In the genomic region with DNA sequence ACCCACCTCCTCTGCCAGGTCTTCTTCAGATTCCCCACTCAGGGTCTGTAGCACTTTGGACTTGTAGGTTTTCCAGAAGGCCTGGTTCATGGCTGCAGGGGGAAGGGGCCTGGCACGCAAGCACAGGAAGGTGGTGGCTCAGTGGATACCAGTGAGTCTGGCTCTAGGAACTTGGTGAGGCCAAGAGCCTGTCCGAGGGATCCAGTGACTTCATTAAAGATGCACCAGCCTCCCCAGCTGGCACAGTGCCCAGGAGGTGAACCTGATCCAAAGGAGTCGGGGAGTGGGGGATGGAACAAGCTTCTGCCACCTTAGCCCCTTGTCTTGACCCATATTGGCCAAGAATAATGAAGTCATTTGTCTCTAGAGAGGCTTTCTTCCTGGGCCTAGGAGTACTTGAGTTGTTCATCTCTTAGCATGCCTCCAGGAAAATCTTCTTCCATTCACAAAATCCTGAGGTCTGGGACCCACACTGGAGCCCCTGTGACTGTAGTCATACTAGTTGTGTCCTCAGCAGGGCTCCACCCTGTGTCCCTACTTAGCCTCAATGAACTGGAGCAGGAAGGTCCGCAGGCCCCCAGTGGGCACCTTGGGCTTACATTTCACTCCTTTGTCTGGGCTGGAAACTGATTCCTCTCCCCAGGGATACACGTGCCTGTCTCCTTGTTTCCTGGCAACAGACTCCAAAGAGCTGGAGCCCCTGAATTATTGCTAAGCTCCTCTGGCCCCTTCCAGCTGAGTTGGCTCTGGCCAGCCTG, we compare ENCODE assay signal across 8 cellular contexts. TPM values are rescaled to one million over a fixed set of nuclear protein-coding genes. Genes with fewer than 3 reads are reported as not detected.
DNase-seq lines count a peak whose midpoint lies in the region; ATAC-seq and TF ChIP-seq lines count a peak whose summit lies in the region.

Gene C1orf232, minus strand, starts transcription at position 554 of the 758 bp plus-strand sequence. Its CDS starts 464 bp downstream, at position 90.

- WGBS in IMR-90 (ENCODE audit: extremely low coverage in 2 of 2, insufficient read length in 1 of 2), 2 experiments = 70% methylated on average over 2 of the region's 5 CpGs; no CpG with 5 or more reads in 1 of the 2 experiments

- no peak within 1 kb of the TSS for H2BK120ac ChIP-seq in IMR-90 (ENCODE audit: low read depth, low read length)

- ATAC-seq in IMR-90 (ENCODE audit: low read depth) = no peak
- no peak for ATAC-seq in activated CD8-positive, alpha-beta T cell treated with anti-CD3 and anti-CD28 coated beads for 36 hours
- ATAC-seq in stimulated activated naive B cell treated with anti-CD40 and anti-IgM and Interleukin-4, amounts not matched to agents 10 μg/mL and 1 μg/mL and 100 μg/mL, for 72 hours (replicated peaks) = no peak
- ATAC-seq in HG03521 (IDR thresholded peaks at IDR 0.05; ENCODE audit: unreplicated experiment) = no peak

- intact Hi-C loops in IMR-90 (cut with micrococcal nuclease) = loop anchor here (1.0 to 5.0 kb wide), 3 partner anchors 64 to 223 kb away; partner anchors contain the start of gene CEP85
- intact Hi-C loops in activated CD8-positive, alpha-beta T cell treated with anti-CD3 and anti-CD28 coated beads for 36 hours (cut with micrococcal nuclease) = no loop called here

- H4K5ac ChIP-seq in IMR-90 (ENCODE audit: low read depth, low read length) = peak within 1 kb of the TSS; percentile 59; the same call in 1 of the 2 replicates

- BruUV-seq in IMR-90 (replicated peaks; lab: Mats Ljungman, UMichigan) = no TSS peak

- TF ChIP-seq RAD21 in IMR-90 (IDR thresholded peaks at IDR 0.05; ENCODE audit: low read length) = no peak

- no peaks in the 10 kb centered on the region for H3K9me3 Mint-ChIP-seq in activated CD8-positive, alpha-beta T cell treated with anti-CD3 and anti-CD28 coated beads for 36 hours
- H3K9me3 Mint-ChIP-seq in stimulated activated naive B cell treated with anti-CD40 and anti-IgM and Interleukin-4, amounts not matched to agents 10 μg/mL and 1 μg/mL and 100 μg/mL, for 72 hours = no peaks in the 10 kb centered on the region

- H3K9ac ChIP-seq in IMR-90 (ENCODE audit: low read depth, low read length) (peak within 1 kb of the TSS; percentile 89), iPS-18a (ENCODE audit: low read length) (peak within 1 kb of the TSS; percentile 76)

- no peak within 1 kb of the TSS for H2AK5ac ChIP-seq in IMR-90 (ENCODE audit: low read depth, low read length)

- H3K4me1 Mint-ChIP-seq in activated CD8-positive, alpha-beta T cell treated with anti-CD3 and anti-CD28 coated beads for 36 hours (ENCODE audit: low read depth) = peaks cover 14% of the 10 kb centered on the region
- H3K4me1 Mint-ChIP-seq in stimulated activated naive B cell treated with anti-CD40 and anti-IgM and Interleukin-4, amounts not matched to agents 10 μg/mL and 1 μg/mL and 100 μg/mL, for 72 hours = peaks cover 20 to 37% of the 10 kb centered on the region in 2 donors

- H3K9me1 ChIP-seq in IMR-90 (ENCODE audit: insufficient read depth, low read length) = peaks cover 6% of the 10 kb centered on the region; the same call in 1 of the 2 replicates

- H3K27me3 Mint-ChIP-seq in activated CD8-positive, alpha-beta T cell treated with anti-CD3 and anti-CD28 coated beads for 36 hours = peaks cover 5% of the 10 kb centered on the region
- H3K27me3 Mint-ChIP-seq in stimulated activated naive B cell treated with anti-CD40 and anti-IgM and Interleukin-4, amounts not matched to agents 10 μg/mL and 1 μg/mL and 100 μg/mL, for 72 hours = peaks cover 9 to 10% of the 10 kb centered on the region in 2 donors

- H2AFZ ChIP-seq in IMR-90 (replicated peaks; ENCODE audit: low read length, poor library complexity) = peak within 1 kb of the TSS; percentile 97

- peak within 1 kb of the TSS; percentile 71 for H4K91ac ChIP-seq in IMR-90 (ENCODE audit: insufficient read depth, low read depth, low read length)

- CTCF ChIA-PET in AG04450 (lab: Charles Lee) (interaction anchor here (1.9 to 2.8 kb wide), 3 partner anchors 13 to 153 kb away, joined by 8 to 22 read pairs (median 10); partner anchors contain the start of gene CEP85), IMR-90 (lab: Yijun Ruan, JAX) (interaction anchor here (1.8 kb wide), 2 partner anchors 13 to 66 kb away, joined by 6 to 8 read pairs; partner anchors contain the start of gene CEP85)
- CTCF ChIA-PET in activated CD8-positive, alpha-beta T cell treated with anti-CD3 and anti-CD28 coated beads for 36 hours (lab: Charles Lee) = interaction anchor here (1.2 to 6.2 kb wide), 8 partner anchors 24 to 1058 kb away, joined by 4 to 77 read pairs (median 10); partner anchors contain the start of gene CEP85

- H2BK20ac ChIP-seq in IMR-90 (ENCODE audit: low read depth, low read length) = no peak within 1 kb of the TSS

- H2BK5ac ChIP-seq in IMR-90 (ENCODE audit: low read depth, low read length, poor library complexity, severe bottlenecking) = peak within 1 kb of the TSS; percentile 10

- peaks cover 4 to 19% of the 10 kb centered on the region in 2 experiments for H3K79me1 ChIP-seq in IMR-90 (ENCODE audit: low read depth in 1 of 2, low read length in 2 of 2)

- no peak within 1 kb of the TSS for H3K23ac ChIP-seq in IMR-90 (ENCODE audit: low read depth, low read length)

- H4K8ac ChIP-seq in IMR-90 (ENCODE audit: low read depth in 2 of 2, low read length in 2 of 2) = peak within 1 kb of the TSS in 1 of 2 experiments; percentile 91; a peak in 3 of 4 replicates

- H3K27ac Mint-ChIP-seq in activated CD8-positive, alpha-beta T cell treated with anti-CD3 and anti-CD28 coated beads for 36 hours = peak within 1 kb of the TSS; percentile 90
- H3K27ac Mint-ChIP-seq in stimulated activated naive B cell treated with anti-CD40 and anti-IgM and Interleukin-4, amounts not matched to agents 10 μg/mL and 1 μg/mL and 100 μg/mL, for 72 hours = peak within 1 kb of the TSS; percentile 97

- H4K20me1 ChIP-seq in IMR-90 (ENCODE audit: insufficient read depth, low read length) = no peaks in the 10 kb centered on the region

- H2AK9ac ChIP-seq in IMR-90 (replicated peaks; ENCODE audit: low read depth, low read length, poor library complexity) = peak within 1 kb of the TSS; percentile 95

- H3K4ac ChIP-seq in IMR-90 (ENCODE audit: low read depth, low read length) = peak within 1 kb of the TSS; percentile 78

- H3K27ac ChIP-seq in AG04450 (ENCODE audit: low read depth, low read length) (peak within 1 kb of the TSS; percentile 52), IMR-90 (ENCODE audit: insufficient read depth, low read length) (peak within 1 kb of the TSS; percentile 66; the same call in 1 of the 2 replicates), iPS-18a (ENCODE audit: low read length) (peak within 1 kb of the TSS; percentile 30)

- H3K36me3 ChIP-seq in IMR-90 (ENCODE audit: control insufficient read depth, insufficient read depth, low read length) (0 out of 2 replicates have a peak, but pooled peaks cover 2% of the 10 kb centered on the region), iPS-18a (ENCODE audit: control insufficient read depth, low read depth, low read length) (no peaks in the 10 kb centered on the region)

- TF ChIP-seq CTCF in AG04450 (IDR thresholded peaks at IDR 0.05; ENCODE audit: low read depth, low read length) (no peak), IMR-90 (conservative IDR thresholded peaks at IDR 0.05; ENCODE audit: low read depth, low read length) (no peak)
- no peak for TF ChIP-seq CTCF in activated CD8-positive, alpha-beta T cell treated with anti-CD3 and anti-CD28 coated beads for 36 hours (IDR thresholded peaks at IDR 0.05)

- H3K4me2 ChIP-seq in IMR-90 (ENCODE audit: low read depth, low read length) = peak within 1 kb of the TSS; percentile 91

- H3K4me3 ChIP-seq in AG04450 (ENCODE audit: low read depth, low read length) (peak within 1 kb of the TSS; percentile 87), IMR-90 (ENCODE audit: insufficient read depth, low read depth, low read length) (peak within 1 kb of the TSS; percentile 84), iPS-18a (ENCODE audit: low read length) (peak within 1 kb of the TSS; percentile 79)

- no peak for DNase-seq in AG04450 (ENCODE audit: low read depth, low spot score)
- DNase-seq in IMR-90 = no peak
- no peak for DNase-seq in activated CD8-positive, alpha-beta T cell treated with anti-CD3 and anti-CD28 coated beads for 36 hours
- no peak for DNase-seq in stimulated activated naive B cell treated with anti-CD40 and anti-IgM and Interleukin-4, amounts not matched to agents 10 μg/mL and 1 μg/mL and 100 μg/mL, for 72 hours
- no peak for DNase-seq in RPMI8226
- DNase-seq in SIG-M5 treated with dmso at 0.1 percent for 504 hours (lab: John Stamatoyannopoulos, UW; ENCODE audit: unreplicated experiment) = no peak

- dilution Hi-C loops in IMR-90 (cut with HindIII; ENCODE audit: low sequenced_read_pairs, unreplicated experiment) = no loop called here

- no peak within 1 kb of the TSS for H3K56ac ChIP-seq in IMR-90 (ENCODE audit: extremely low read depth, insufficient read depth, low read length)

- POLR2A ChIA-PET in AG04450 (lab: Yijun Ruan, JAX) (no interaction called here), IMR-90 (lab: Charles Lee; ENCODE audit: unreplicated experiment) (no interaction called here)
- POLR2A ChIA-PET in activated CD8-positive, alpha-beta T cell treated with anti-CD3 and anti-CD28 coated beads for 36 hours (lab: Charles Lee) = no interaction called here

- H3K36me3 Mint-ChIP-seq in activated CD8-positive, alpha-beta T cell treated with anti-CD3 and anti-CD28 coated beads for 36 hours (ENCODE audit: low read depth) = peaks cover 9% of the 10 kb centered on the region
- H3K36me3 Mint-ChIP-seq in stimulated activated naive B cell treated with anti-CD40 and anti-IgM and Interleukin-4, amounts not matched to agents 10 μg/mL and 1 μg/mL and 100 μg/mL, for 72 hours = peaks cover 7 to 9% of the 10 kb centered on the region in 2 donors

- H3K4me1 ChIP-seq in IMR-90 (ENCODE audit: control insufficient read depth, insufficient read depth, low read length) (peaks cover 5% of the 10 kb centered on the region; the same call in 1 of the 2 replicates), iPS-18a (ENCODE audit: control insufficient read depth, low read depth, low read length) (peaks cover 19% of the 10 kb centered on the region)

- in situ Hi-C loops in IMR-90 (cut with MboI; ENCODE audit: low sequenced_read_pairs) = no loop called here

- no peak for TF ChIP-seq POLR2A in IMR-90 (IDR thresholded peaks at IDR 0.05; ENCODE audit: low read depth, low read length)

- H3K9me3 ChIP-seq in AG04450 (ENCODE audit: control insufficient read depth, insufficient read depth, low read length) = no peaks in the 10 kb centered on the region; the same call in 1 of the 2 replicates
- H3K9me3 ChIP-seq in IMR-90 (ENCODE audit: control insufficient read depth, insufficient read depth, low read length) = no peaks in the 10 kb centered on the region
- H3K9me3 ChIP-seq in iPS-18a (ENCODE audit: control insufficient read depth, low read depth, low read length) = no peaks in the 10 kb centered on the region

- no peak within 1 kb of the TSS for H2BK15ac ChIP-seq in IMR-90 (ENCODE audit: low read depth, low read length)

- peak within 1 kb of the TSS; percentile 91 for H3K4me3 Mint-ChIP-seq in activated CD8-positive, alpha-beta T cell treated with anti-CD3 and anti-CD28 coated beads for 36 hours
- H3K4me3 Mint-ChIP-seq in stimulated activated naive B cell treated with anti-CD40 and anti-IgM and Interleukin-4, amounts not matched to agents 10 μg/mL and 1 μg/mL and 100 μg/mL, for 72 hours = peak within 1 kb of the TSS; percentile 92 to 98

- H3K18ac ChIP-seq in IMR-90 (ENCODE audit: low read depth, low read length) = no peak within 1 kb of the TSS

- peaks cover 9% of the 10 kb centered on the region for H3K27me3 ChIP-seq in AG04450 (ENCODE audit: control insufficient read depth, insufficient read depth, low read length)
- H3K27me3 ChIP-seq in IMR-90 (ENCODE audit: control insufficient read depth, insufficient read depth, low read length) = peaks cover 8% of the 10 kb centered on the region; the same call in 1 of the 2 replicates
- peaks cover 31% of the 10 kb centered on the region for H3K27me3 ChIP-seq in iPS-18a (ENCODE audit: control insufficient read depth, insufficient read depth, low read length)

- peak within 1 kb of the TSS; percentile 85; the same call in 1 of the 2 replicates for H3K14ac ChIP-seq in IMR-90 (replicated peaks; ENCODE audit: low read depth, low read length)

RNA-seq across cellular contexts. Expression of gene C1orf232, which starts in this region (rescaled TPM):
- polyA plus RNA-seq in AG04450 (2011; rRNA removed) = not detected in 2 replicates
- polyA minus RNA-seq in AG04450 (2011; rRNA and poly(A)+ RNA removed) = not detected in 2 replicates
- total RNA-seq in IMR-90 (2012; rRNA removed) = not detected in 2 replicates
- not detected in 2 replicates for polyA plus RNA-seq in IMR-90 (2012; rRNA removed)
- polyA plus RNA-seq in IMR-90 (2012; cell fraction: cytosol; rRNA removed) = not detected in 2 replicates
- polyA plus RNA-seq in IMR-90 (2012; cell fraction: nucleus; rRNA removed; ENCODE audit: low replicate concordance) = not detected in 2 replicates
- not detected for total RNA-seq in activated CD8-positive, alpha-beta T cell treated with anti-CD3 and anti-CD28 coated beads for 36 hours
